Comparison of ENCODE assay signal across 8 cellular contexts in genomic region chr13:82720961-82721360, GRCh38.
"Had no signal": no experiment of that assay in that cellular context is flagged by ENCODE, and none has a peak within 500 bp of the region (broad histone marks: within the 10 kb centered on the region; RNA-seq: fewer than 3 reads in every experiment).

No MANE protein-coding gene starts in this region.

- H3K4me3 ChIP-seq: K562 had no signal

- DNase-seq: IMR-90, KBM-7, KG1 had no signal

- H3K27ac ChIP-seq: HL-60, KMS-11 had no signal

- FAIRE-seq: HepG2, HTR-8/SVneo, K562 had no signal

- ATAC-seq: HepG2, K562 had no signal

- H3K9ac ChIP-seq: KMS-11 had no signal

- H3K4me2 ChIP-seq: KMS-11 had no signal
